In genomic region chr19:13731147-13731964, GRCh38 we compare ENCODE assay signal across 8 cellular contexts. TPM values are rescaled to one million over a fixed set of nuclear protein-coding genes. Genes with fewer than 3 reads are reported as not detected.
DNase-seq lines count a peak whose midpoint lies in the region; ATAC-seq and TF ChIP-seq lines count a peak whose summit lies in the region.

No MANE protein-coding gene starts in this region.

- H3K9me3 ChIP-seq in BE2C: no peaks in the 10 kb centered on the region

- intact Hi-C loops in left colon (cut with DNase I, micrococcal nuclease): no loop called here

- no peaks in the 10 kb centered on the region for H3K9me3 Mint-ChIP-seq in activated CD4-positive, alpha-beta T cell treated with anti-CD3 and anti-CD28 coated beads, Interleukin-2, amount 10 ng/mL, durations not matched to agents 7 days and 5 days

- ATAC-seq in HG03460 (IDR thresholded peaks at IDR 0.05; ENCODE audit: unreplicated experiment): peak; percentile 91
- ATAC-seq in left colon: peak; percentile 100

- peaks cover 18% of the 10 kb centered on the region for H3K4me1 Mint-ChIP-seq in activated CD4-positive, alpha-beta T cell treated with anti-CD3 and anti-CD28 coated beads, Interleukin-2, amount 10 ng/mL, durations not matched to agents 7 days and 5 days

- peak overlapping the region; percentile 90 for H3K27ac Mint-ChIP-seq in activated CD4-positive, alpha-beta T cell treated with anti-CD3 and anti-CD28 coated beads, Interleukin-2, amount 10 ng/mL, durations not matched to agents 7 days and 5 days

- CTCF ChIA-PET in activated CD4-positive, alpha-beta T cell treated with anti-CD3 and anti-CD28 coated beads, Interleukin-2, amount 10 ng/mL, durations not matched to agents 7 days and 5 days (lab: Charles Lee): interaction anchor here (0.7 to 1.4 kb wide), 6 partner anchors 10 to 405 kb away, joined by 3 to 6 read pairs (median 4); partner anchors contain the start of gene ASF1B

- no peaks in the 10 kb centered on the region for H3K36me3 ChIP-seq in BE2C

- no peaks in the 10 kb centered on the region for H3K36me3 Mint-ChIP-seq in activated CD4-positive, alpha-beta T cell treated with anti-CD3 and anti-CD28 coated beads, Interleukin-2, amount 10 ng/mL, durations not matched to agents 7 days and 5 days (ENCODE audit: low read depth)

- peak overlapping the region; percentile 66 for H3K4me3 ChIP-seq in BE2C (ENCODE audit: low read depth, low read length)

- TF ChIP-seq CTCF in BE2C (IDR thresholded peaks at IDR 0.05; ENCODE audit: low read depth, low read length): no peak

- H3K4me1 ChIP-seq in BE2C: no peaks in the 10 kb centered on the region

- DNase-seq in BE2C (peak; percentile 98), GM19240 (ENCODE audit: insufficient read length, low spot score) (peak; percentile 99), NCI-H526 (lab: John Stamatoyannopoulos, UW) (peak; percentile 77 to 94), cortex of kidney (lab: John Stamatoyannopoulos, UW) (peak; percentile 32), left colon (peak; percentile 95 to 98)
- peak; percentile 96 for DNase-seq in activated CD4-positive, alpha-beta T cell treated with anti-CD3 and anti-CD28 coated beads, Interleukin-2, amount 10 ng/mL, durations not matched to agents 7 days and 5 days
- DNase-seq in stimulated activated CD4-positive, alpha-beta T cell treated with anti-CD3 and anti-CD28 coated beads, Interleukin-1b, Interleukin-23, amount 100 ng/mL, for 4 hours (ENCODE audit: low read depth in 2 of 2): peak; percentile 90 to 93

- POLR2A ChIA-PET in activated CD4-positive, alpha-beta T cell treated with anti-CD3 and anti-CD28 coated beads, Interleukin-2, amount 10 ng/mL, durations not matched to agents 7 days and 5 days (lab: Charles Lee): interaction anchor here (0.6 kb wide), 1 partner anchor 106 kb away, joined by 4 read pairs; no protein-coding TSS in a partner anchor

- no peaks in the 10 kb centered on the region for H3K27me3 ChIP-seq in BE2C

- no peaks in the 10 kb centered on the region for H3K27me3 Mint-ChIP-seq in activated CD4-positive, alpha-beta T cell treated with anti-CD3 and anti-CD28 coated beads, Interleukin-2, amount 10 ng/mL, durations not matched to agents 7 days and 5 days

- H3K4me3 Mint-ChIP-seq in activated CD4-positive, alpha-beta T cell treated with anti-CD3 and anti-CD28 coated beads, Interleukin-2, amount 10 ng/mL, durations not matched to agents 7 days and 5 days: peak overlapping the region; percentile 82

RNA-seq across cellular contexts. Expression of gene MRI1, which starts 33.0 kb away (rescaled TPM):
- polyA plus RNA-seq in BE2C (2012; ENCODE audit: insufficient read depth, insufficient read length, low read depth): 15.3 TPM
- total RNA-seq in activated CD4-positive, alpha-beta T cell treated with anti-CD3 and anti-CD28 coated beads, Interleukin-2, amount 10 ng/mL, durations not matched to agents 7 days and 5 days: 10 to 100 TPM; 46.2 to 46.6 TPM
- 10 to 100 TPM; 31.3 to 31.8 TPM for total RNA-seq in left colon

RNA-seq across cellular contexts. Expression of gene C19orf53, which starts 42.9 kb away (rescaled TPM):
- 918 TPM for polyA plus RNA-seq in BE2C (2012; ENCODE audit: insufficient read depth, insufficient read length, low read depth)
- total RNA-seq in activated CD4-positive, alpha-beta T cell treated with anti-CD3 and anti-CD28 coated beads, Interleukin-2, amount 10 ng/mL, durations not matched to agents 7 days and 5 days: 10 to 100 TPM; 91.3 to 92.5 TPM
- 10 to 100 TPM; 44.9 to 46.7 TPM for total RNA-seq in left colon

Comparison
In these comparisons a context has a peak if more than half of its experiments do, and no peak if none do; other contexts are left out.
1. Peak in every context shown above with its lines: DNase-seq, ATAC-seq and H3K4me3 ChIP-seq.
2. DNase-seq: peak in every context shown above with its lines; median percentile 99 in GM19240; 98 in BE2C; 96 in left colon; 96 in activated CD4-positive, alpha-beta T cell treated with anti-CD3 and anti-CD28 coated beads, Interleukin-2, amount 10 ng/mL, durations not matched to agents 7 days and 5 days; 92 in stimulated activated CD4-positive, alpha-beta T cell treated with anti-CD3 and anti-CD28 coated beads, Interleukin-1b, Interleukin-23, amount 100 ng/mL, for 4 hours; 86 in NCI-H526; 32 in cortex of kidney.